In the genomic region with DNA sequence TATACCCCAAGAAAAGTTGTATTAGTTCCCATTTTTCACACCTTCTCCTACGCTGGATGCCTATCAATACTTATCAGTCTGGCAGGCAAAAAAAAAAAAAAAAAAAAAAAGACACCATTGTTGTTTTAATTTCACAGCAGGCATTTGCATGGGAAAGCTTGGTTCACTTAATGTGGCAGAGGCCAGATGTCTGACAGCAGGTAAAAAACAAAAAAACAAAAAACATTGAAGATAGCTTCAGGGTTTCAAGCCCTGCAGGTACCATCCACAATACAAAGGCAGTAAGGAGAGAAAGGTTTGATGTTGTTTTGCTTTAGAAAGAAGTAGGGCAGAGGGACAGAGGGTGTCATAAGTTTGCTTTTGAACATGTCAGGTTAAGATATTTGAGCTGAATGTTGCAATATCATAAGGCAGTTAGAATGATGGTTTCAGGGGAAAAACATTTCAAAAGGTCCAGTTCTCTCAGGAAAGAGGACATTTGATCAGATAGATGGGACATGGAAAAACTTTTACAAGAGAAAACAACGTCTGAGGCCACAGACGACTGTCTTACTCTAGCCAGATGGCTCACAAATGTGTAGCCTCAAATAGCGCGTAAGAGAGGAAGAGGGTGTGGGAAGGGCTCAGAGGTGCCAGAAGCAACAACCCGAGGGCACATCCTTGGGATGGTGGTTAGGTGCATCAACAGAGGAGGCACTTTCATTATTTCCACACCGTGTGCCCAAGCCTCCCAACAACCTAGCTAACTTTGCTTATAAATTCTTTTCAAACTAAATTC, we compare ENCODE assay signal across 11 cellular contexts. TPM values are rescaled to one million over a fixed set of nuclear protein-coding genes. Genes with fewer than 3 reads are reported as not detected.
DNase-seq lines count a peak whose midpoint lies in the region; ATAC-seq, FAIRE-seq and TF ChIP-seq lines count a peak whose summit lies in the region.
"Had no signal": no experiment of that assay in that cellular context is flagged by ENCODE, and none has a peak within 500 bp of the region (broad histone marks: within the 10 kb centered on the region; RNA-seq: fewer than 3 reads in every experiment).

No MANE protein-coding gene starts in this region.

- peak overlapping the region; percentile 100 for H2BK12ac ChIP-seq in H1 (ENCODE audit: low read depth, low read length)

- POLR2A ChIA-PET in H1 (lab: Charles Lee; ENCODE audit: partially characterized antibody), result interaction anchor here (0.6 to 3.2 kb wide), 4 partner anchors 9 to 139 kb away, joined by 3 to 8 read pairs (median 4); partner anchors contain the start of gene U2SURP

- peak overlapping the region in 1 of 4 experiments; percentile 31; a peak in 2 of 8 replicates for H3K4me3 ChIP-seq in H1 (ENCODE audit: extremely low read depth in 1 of 4, insufficient read depth in 2 of 4, low read depth in 3 of 4, low read length in 4 of 4)
- H3K4me3 ChIP-seq: coronary artery had no signal

- no peak overlapping the region for H3K56ac ChIP-seq in H1 (replicated peaks; ENCODE audit: insufficient read length, low read depth, low read length)

- in situ Hi-C loops in G401 (cut with HindIII; ENCODE audit: low sequenced_read_pairs), result no loop called here

- H2BK120ac ChIP-seq in H1 (replicated peaks; ENCODE audit: low read depth, low read length), result peak overlapping the region; percentile 86

- H3K36me3 ChIP-seq in H1 (ENCODE audit: control insufficient read depth in 2 of 4, insufficient read depth in 4 of 4, low read length in 3 of 4), result no peaks in the 10 kb centered on the region

- CTCF ChIA-PET in H1 (lab: Charles Lee; ENCODE audit: partially characterized antibody), result interaction anchor here (0.5 to 2.5 kb wide), 9 partner anchors 10 to 309 kb away, joined by 3 to 8 read pairs (median 3); partner anchors contain the start of gene PCOLCE2

- H3K18ac ChIP-seq in H1 (ENCODE audit: extremely low read depth, low read length), result peak overlapping the region; percentile 93; the same call in 1 of the 2 replicates

- peak overlapping the region; percentile 92; the same call in 1 of the 2 replicates for H2BK5ac ChIP-seq in H1 (ENCODE audit: low read depth, low read length)

- no peaks in the 10 kb centered on the region for H4K20me1 ChIP-seq in H1 (replicated peaks in 1 of 2; ENCODE audit: control insufficient read depth in 1 of 2, insufficient read depth in 2 of 2, low read length in 2 of 2)

- H3K4me2 ChIP-seq in H1 (ENCODE audit: insufficient read depth in 1 of 2, low read depth in 2 of 2, low read length in 2 of 2), result peak overlapping the region; percentile 57 to 58

- H4K91ac ChIP-seq in H1 (replicated peaks; ENCODE audit: insufficient read length, low read length), result peak overlapping the region; percentile 78

- no peak for TF ChIP-seq POLR2A in H54 (IDR thresholded peaks at IDR 0.05; ENCODE audit: low read depth, low read length)
- no peak for TF ChIP-seq POLR2A in H1 (IDR thresholded peaks at IDR 0.05; ENCODE audit: control extremely low read depth in 1 of 2, low read depth in 2 of 2, low read length in 2 of 2)

- peak overlapping the region; percentile 93 for H2AK5ac ChIP-seq in H1 (ENCODE audit: low read depth, low read length)

- H3K27me3 ChIP-seq in H1 (replicated peaks in 1 of 4; ENCODE audit: control insufficient read depth in 3 of 4, extremely low read depth in 1 of 4, insufficient read depth in 3 of 4, low read length in 3 of 4), result no peaks in the 10 kb centered on the region

- H3K79me1 ChIP-seq in H1 (ENCODE audit: low read depth, low read length), result no peaks in the 10 kb centered on the region

- peaks cover 6% of the 10 kb centered on the region for H3K27me3 Mint-ChIP-seq in osteocyte (ENCODE audit: unreplicated experiment)

- H3K27ac ChIP-seq in H1 (ENCODE audit: low read depth, low read length), result peak overlapping the region; percentile 79

- H3K23me2 ChIP-seq in H1 (ENCODE audit: low read depth, low read length), result no peaks in the 10 kb centered on the region

- H2BK20ac ChIP-seq in H1 (ENCODE audit: low read length), result peak overlapping the region; percentile 98

- TF ChIP-seq EP300 in H1 (IDR thresholded peaks at IDR 0.05; ENCODE audit: borderline replicate concordance in 1 of 2, low read depth in 2 of 2, low read length in 2 of 2), result peak in 1 of 2 experiments; percentile 82; a peak in 1 of 3 replicates

- WGBS in H1 (ENCODE audit: extremely low coverage in 1 of 2, insufficient coverage in 1 of 2, insufficient read length in 1 of 2, insufficient replicate concordance in 2 of 2, low coverage in 1 of 2, low lambda C conversion rate in 2 of 2, missing lambda C conversion rate in 1 of 2), 2 experiments, result 19% methylated on average over 7 of the region's 7 CpGs; no CpG with 5 or more reads in 1 of the 2 experiments

- H3K9ac ChIP-seq in H1 (replicated peaks in 1 of 4; ENCODE audit: extremely low read depth in 1 of 4, low read depth in 3 of 4, low read length in 3 of 4), result peak overlapping the region in 1 of 4 experiments; percentile 50; a peak in 2 of 7 replicates

- no peak for TF ChIP-seq RAD21 in H1 (IDR thresholded peaks at IDR 0.05 in 1 of 2, conservative IDR thresholded peaks at IDR 0.05 in 1 of 2; ENCODE audit: low read depth in 2 of 2, low read length in 2 of 2)

- H3K23ac ChIP-seq in H1 (ENCODE audit: insufficient read length), result no peak overlapping the region

- no peak overlapping the region for H4K8ac ChIP-seq in H1 (ENCODE audit: extremely low read depth, insufficient read depth, low read length)

- peak; percentile 98 for FAIRE-seq in H54 (lab: Jason Lieb, UNC)
- FAIRE-seq in H1 (lab: Jason Lieb, UNC), result peak; percentile 95
- FAIRE-seq: GM18507 had no signal

- peaks cover 23% of the 10 kb centered on the region for H3K4me1 Mint-ChIP-seq in osteocyte (ENCODE audit: unreplicated experiment)

- H3K36me3 Mint-ChIP-seq in osteocyte (ENCODE audit: unreplicated experiment), result no peaks in the 10 kb centered on the region

- ATAC-seq in GM21447 (IDR thresholded peaks at IDR 0.05; ENCODE audit: unreplicated experiment), result no peak

- peak overlapping the region; percentile 91 for H3K27ac Mint-ChIP-seq in osteocyte (ENCODE audit: unreplicated experiment)

- no peak for TF ChIP-seq CTCF in H1 (IDR thresholded peaks at IDR 0.05; ENCODE audit: control extremely low read depth in 1 of 3, insufficient read depth in 1 of 3, low read depth in 1 of 3, low read length in 3 of 3)
- TF ChIP-seq CTCF in osteocyte (IDR thresholded peaks at IDR 0.05), result no peak

- peak overlapping the region; percentile 83; the same call in 1 of the 2 replicates for H2BK15ac ChIP-seq in H1 (ENCODE audit: low read length)

- no peak overlapping the region for H3K14ac ChIP-seq in H1 (ENCODE audit: insufficient read length)

- H3K9me3 Mint-ChIP-seq in osteocyte (ENCODE audit: unreplicated experiment), result no peaks in the 10 kb centered on the region

- H2AFZ ChIP-seq in H1 (ENCODE audit: low read length), result no peak overlapping the region

- peak overlapping the region; percentile 77 for H4K5ac ChIP-seq in H1 (ENCODE audit: insufficient read length, low read depth, low read length)

- H3K4me3 Mint-ChIP-seq in osteocyte (ENCODE audit: unreplicated experiment), result peak overlapping the region; percentile 59

- no peak for DNase-seq in H54 (ENCODE audit: insufficient read length, low spot score)
- peak; percentile 62 for DNase-seq in NCI-H524 treated with DMSO at 0.1 percent for 48 hours (lab: John Stamatoyannopoulos, UW)
- DNase-seq in H1 (ENCODE audit: low read depth in 1 of 2, low spot score in 2 of 2), result no peak
- DNase-seq in osteocyte (ENCODE audit: extremely low spot score, unreplicated experiment), result no peak
- no peak for DNase-seq in G401 (ENCODE audit: low spot score)
- no peak for DNase-seq in COLO829 (ENCODE audit: low spot score)
- no peak for DNase-seq in SHP77 treated with DMSO at 0.1 percent for 48 hours (lab: John Stamatoyannopoulos, UW)
- DNase-seq: NCI-H2081 treated with DMSO at 0.1 percent for 48 hours had no signal

- H3K4me1 ChIP-seq in H1 (replicated peaks in 1 of 4; ENCODE audit: control insufficient read depth in 3 of 4, insufficient read depth in 4 of 4, low read length in 3 of 4), result peaks cover 12 to 33% (median 20%) of the 10 kb centered on the region in 4 experiments

- H3K79me2 ChIP-seq in H1 (ENCODE audit: control insufficient read depth in 1 of 2, insufficient read depth in 2 of 2, low read length in 2 of 2), result no peaks in the 10 kb centered on the region

- peak overlapping the region; percentile 75 for H3K4ac ChIP-seq in H1 (replicated peaks; ENCODE audit: insufficient read length, low read depth, low read length)

- no peaks in the 10 kb centered on the region for H3K9me3 ChIP-seq in H1 (ENCODE audit: insufficient read depth in 2 of 2, low read depth in 1 of 2, low read length in 1 of 2)

TF ChIP-seq in H1, 55 proteins besides CTCF, POLR2A, EP300 and RAD21 (continues in another document):
- TF ChIP-seq NANOG (IDR thresholded peaks at IDR 0.05; ENCODE audit: insufficient read depth, low read depth, low read length, poor library complexity, severe bottlenecking) (peak; percentile 54), HDAC2 (IDR thresholded peaks at IDR 0.05; ENCODE audit: borderline replicate concordance in 1 of 2, low read depth in 2 of 2, low read length in 2 of 2) (0 out of 4 replicates have a peak, but pooled peaks of 1 of the 2 experiments have one; percentile 33), CEBPB (IDR thresholded peaks at IDR 0.05; ENCODE audit: low read depth, low read length) (0 out of 2 replicates have a peak, but pooled peaks have one; percentile 34), SIN3A (conservative IDR thresholded peaks at IDR 0.05 in 1 of 2, IDR thresholded peaks at IDR 0.05 in 1 of 2; ENCODE audit: low read depth in 1 of 2, low read length in 2 of 2) (peak in 1 of 2 experiments; percentile 71; a peak in 1 of 4 replicates), TAF1 (IDR thresholded peaks at IDR 0.05; ENCODE audit: low read depth, low read length) (peak; percentile 42; the same call in 1 of the 2 replicates)

RNA-seq across cellular contexts. Expression of gene PCOLCE2, which starts 25.7 kb away (rescaled TPM):
- total RNA-seq in H1 (2021; fragmentation: NEBNext Ultra II Directional; extraction: Animal tissue kit (Norgen Biotek cat#: 25700)), result 11.6 and 12.6 TPM in 2 replicates
- 9.4 and 11.1 TPM in 2 replicates for polyA plus RNA-seq in H1 (2011; rRNA removed)
- 12.1 TPM for polyA plus RNA-seq in H1 (2011; cell fraction: cytosol; rRNA removed)
- 19.0 TPM for polyA plus RNA-seq in H1 (2011; cell fraction: nucleus; rRNA removed)
- 10.8 to 18.7 TPM (median 12.4 TPM) in 4 replicates for polyA plus RNA-seq in H1 (2012, experiment 1 of 2)
- 4.8 TPM for polyA plus RNA-seq in H1 (2012, experiment 2 of 2)
- 11.2 TPM for polyA plus RNA-seq in H1 (2013, experiment 1 of 2)
- 11.5 TPM for polyA plus RNA-seq in H1 (2013, experiment 2 of 2)
- polyA minus RNA-seq in H1 (2011; rRNA and poly(A)+ RNA removed), result 19.1 and 25.5 TPM in 2 replicates
- 11.7 TPM for polyA minus RNA-seq in H1 (2011; cell fraction: cytosol; rRNA and poly(A)+ RNA removed)
- 28.9 TPM for polyA minus RNA-seq in H1 (2011; cell fraction: nucleus; rRNA and poly(A)+ RNA removed)
- total RNA-seq in osteocyte, result 3.8 and 4.0 TPM in 2 replicates
- 13.0 and 36.6 TPM in 2 replicates for total RNA-seq in G401 (2014; rRNA removed; shearing (Covaris generic))
